ENCODE assay signal across 22 cellular contexts in genomic region chr3:133408366-133408765, GRCh38. TPM values are rescaled to one million over a fixed set of nuclear protein-coding genes. Genes with fewer than 3 reads are reported as not detected.
DNase-seq lines count a peak whose midpoint lies in the region; ATAC-seq, FAIRE-seq and TF ChIP-seq lines count a peak whose summit lies in the region.
"Had no signal": no experiment of that assay in that cellular context is flagged by ENCODE, and none has a peak within 500 bp of the region (broad histone marks: within the 10 kb centered on the region; RNA-seq: fewer than 3 reads in every experiment).

No MANE protein-coding gene starts in this region.

- H4K20me1 ChIP-seq in smooth muscle cell (ENCODE audit: low read depth) = no peaks in the 10 kb centered on the region

- TF ChIP-seq CTCF in smooth muscle cell (IDR thresholded peaks at IDR 0.05; ENCODE audit: borderline replicate concordance, insufficient read depth, poor library complexity, severe bottlenecking) (no peak), glutamatergic neuron (IDR thresholded peaks at IDR 0.05; ENCODE audit: partially characterized antibody, unreplicated experiment) (no peak)

- H3K4me2 ChIP-seq in smooth muscle cell = peak overlapping the region; percentile 58

- no peak overlapping the region for H2AFZ ChIP-seq in smooth muscle cell (ENCODE audit: low read depth)

- peaks cover 31% of the 10 kb centered on the region for H3K4me1 ChIP-seq in smooth muscle cell (ENCODE audit: low read depth)

- H3K27me3 ChIP-seq in smooth muscle cell (ENCODE audit: low read depth) = no peaks in the 10 kb centered on the region

- H3K27ac Mint-ChIP-seq in glutamatergic neuron (ENCODE audit: unreplicated experiment) = no peak overlapping the region
- H3K27ac Mint-ChIP-seq: CD14-positive monocyte had no signal

- no peaks in the 10 kb centered on the region for H3K36me3 ChIP-seq in smooth muscle cell (ENCODE audit: low read depth)

- H3K9me3 ChIP-seq in smooth muscle cell (replicated peaks; ENCODE audit: low read depth) = no peaks in the 10 kb centered on the region

- H3K4me3 ChIP-seq in smooth muscle cell = no peak overlapping the region

- no peaks in the 10 kb centered on the region for H3K27me3 Mint-ChIP-seq in glutamatergic neuron (ENCODE audit: unreplicated experiment)

- peak overlapping the region; percentile 9 for H3K9ac ChIP-seq in smooth muscle cell (ENCODE audit: low read depth)

- H3K36me3 Mint-ChIP-seq in glutamatergic neuron (ENCODE audit: unreplicated experiment) = no peaks in the 10 kb centered on the region
- H3K36me3 Mint-ChIP-seq: CD14-positive monocyte had no signal

- FAIRE-seq in frontal cortex (lab: Jason Lieb, UNC) = no peak
- FAIRE-seq: GM12891, H1 had no signal

- H3K9me3 Mint-ChIP-seq in glutamatergic neuron (ENCODE audit: unreplicated experiment) = no peaks in the 10 kb centered on the region
- H3K9me3 Mint-ChIP-seq: CD14-positive monocyte had no signal

- H3K4me1 Mint-ChIP-seq in glutamatergic neuron (ENCODE audit: low read depth, unreplicated experiment) = peaks cover 11% of the 10 kb centered on the region
- H3K4me1 Mint-ChIP-seq: CD14-positive monocyte had no signal

- WGBS in smooth muscle cell (ENCODE audit: low lambda C conversion rate) = 60% methylated on average over 2 of the region's 2 CpGs

- peaks cover 5% of the 10 kb centered on the region for H3F3A ChIP-seq in smooth muscle cell (ENCODE audit: low read depth)

- no peak overlapping the region for H3K4me3 Mint-ChIP-seq in glutamatergic neuron (ENCODE audit: unreplicated experiment)
- H3K4me3 Mint-ChIP-seq: CD14-positive monocyte had no signal

- ATAC-seq in SK-N-SH treated with all-trans-retinoic acid at 6 μM for 48 hours (peak; percentile 31; the same call in 2 of the 3 replicates), GM19035 (IDR thresholded peaks at IDR 0.05; ENCODE audit: unreplicated experiment) (no peak)

- peak overlapping the region; percentile 70 for H3K27ac ChIP-seq in smooth muscle cell (ENCODE audit: low read depth)

- DNase-seq in HS-27A (ENCODE audit: low read depth) (peak; percentile 47), fibroblast of peridontal ligament (ENCODE audit: extremely low read depth) (peak; percentile 30), smooth muscle cell (lab: John Stamatoyannopoulos, UW; ENCODE audit: unreplicated experiment) (no peak), frontal cortex (ENCODE audit: low spot score in 2 of 2) (no peak), NCI-H2029 treated with DMSO at 0.1 percent for 48 hours (lab: John Stamatoyannopoulos, UW) (no peak), glutamatergic neuron (no peak)
- DNase-seq: COR-L47, GF-D8, KBM-7, NCI-H1105 treated with DMSO at 0.1 percent for 48 hours, NCI-H1694, NCI-H2227 treated with DMSO at 0.1 percent for 48 hours, NCI-H524, NCI-H82, OCI-M1, SIG-M5 had no signal

- H3K79me2 ChIP-seq in smooth muscle cell (ENCODE audit: low read depth) = no peaks in the 10 kb centered on the region

TF ChIP-seq in SK-N-SH treated with all-trans-retinoic acid at 6 μM for 48 hours, 23 proteins besides CTCF, POLR2A, EP300 and RAD21:
- TF ChIP-seq ZNF565 (CRISPR knock-in tag; conservative IDR thresholded peaks at IDR 0.05; ENCODE audit: low read depth) (no peak), ESRRG (CRISPR knock-in tag; IDR thresholded peaks at IDR 0.05) (no peak), TCF4 (CRISPR knock-in tag; IDR thresholded peaks at IDR 0.05; ENCODE audit: borderline replicate concordance) (no peak), CSRNP3 (CRISPR knock-in tag; IDR thresholded peaks at IDR 0.05) (no peak), PATZ1 (CRISPR knock-in tag; IDR thresholded peaks at IDR 0.05; ENCODE audit: borderline replicate concordance) (no peak), ISL1 (CRISPR knock-in tag; IDR thresholded peaks at IDR 0.05) (no peak), GLIS3 (CRISPR knock-in tag; IDR thresholded peaks at IDR 0.05) (no peak), TOX (CRISPR knock-in tag; IDR thresholded peaks at IDR 0.05; ENCODE audit: borderline replicate concordance) (no peak), ARNTL (CRISPR knock-in tag; IDR thresholded peaks at IDR 0.05; ENCODE audit: borderline replicate concordance, low read depth) (no peak)

RNA-seq across cellular contexts. Expression of gene BFSP2, which starts 8.5 kb away (rescaled TPM):
- total RNA-seq in smooth muscle cell (not detected in 2 replicates), frontal cortex (not detected), glutamatergic neuron (ENCODE audit: unreplicated experiment) (not detected)
- not detected in 2 replicates for polyA plus RNA-seq in smooth muscle cell
- total RNA-seq: H1, RPMI7951 had no signal
- polyA plus RNA-seq: CD14-positive monocyte, H1 had no signal

Comparison
In these comparisons a context has a peak if more than half of its experiments do, and no peak if none do; other contexts are left out.
1. DNase-seq: peak in HS-27A (single experiment) and fibroblast of peridontal ligament (single experiment); none in smooth muscle cell (single experiment), frontal cortex (0 of 2), NCI-H2029 treated with DMSO at 0.1 percent for 48 hours (single experiment) and glutamatergic neuron (single experiment).